Comparison of ENCODE assay signal across 1 cellular context in genomic region chr20:62377064-62377461, GRCh38.
TF ChIP-seq lines count a peak whose summit lies in the region.

No MANE protein-coding gene starts in this region.

TF ChIP-seq in HepG2, 621 proteins besides CTCF, POLR2A, EP300 and RAD21:
- TF ChIP-seq ZNF441 (CRISPR knock-in tag; IDR thresholded peaks at IDR 0.05; ENCODE audit: borderline replicate concordance) (no peak), MTF2 (CRISPR knock-in tag; IDR thresholded peaks at IDR 0.05; ENCODE audit: borderline replicate concordance) (0 out of 2 replicates have a peak, but pooled peaks have one; percentile 1), BATF2 (CRISPR knock-in tag; IDR thresholded peaks at IDR 0.05) (0 out of 2 replicates have a peak, but pooled peaks have one; percentile 26), ZNF891 (CRISPR knock-in tag; IDR thresholded peaks at IDR 0.05) (peak; percentile 3; the same call in 1 of the 2 replicates), EEA1 (CRISPR knock-in tag; IDR thresholded peaks at IDR 0.05; ENCODE audit: borderline replicate concordance) (0 out of 2 replicates have a peak, but pooled peaks have one; percentile 30), ZNF550 (CRISPR knock-in tag; IDR thresholded peaks at IDR 0.05; ENCODE audit: borderline replicate concordance) (0 out of 2 replicates have a peak, but pooled peaks have one; percentile 27), CBX1 (IDR thresholded peaks at IDR 0.05; ENCODE audit: low read depth) (no peak), HOXA9 (CRISPR knock-in tag; IDR thresholded peaks at IDR 0.05; ENCODE audit: borderline replicate concordance) (peak; percentile 58; the same call in 1 of the 2 replicates), ETV5 (CRISPR knock-in tag; IDR thresholded peaks at IDR 0.05; ENCODE audit: borderline replicate concordance) (peak; percentile 7; the same call in 1 of the 2 replicates), ZBTB1 (CRISPR knock-in tag; IDR thresholded peaks at IDR 0.05; ENCODE audit: borderline replicate concordance) (no peak), AHDC1 (CRISPR knock-in tag; IDR thresholded peaks at IDR 0.05; ENCODE audit: borderline replicate concordance) (0 out of 2 replicates have a peak, but pooled peaks have one; percentile 12), PRPF4 (IDR thresholded peaks at IDR 0.05; ENCODE audit: low read depth, low read length, poor library complexity, severe bottlenecking) (peak; percentile 51)
